In genomic region chr2:116319001-116319400, GRCh38 we compare ENCODE assay signal across 1 cellular context.
TF ChIP-seq lines count a peak whose summit lies in the region.

No MANE protein-coding gene starts in this region.

TF ChIP-seq in GM23338, 12 proteins besides CTCF, POLR2A, EP300 and RAD21 (continued from another document):
- TF ChIP-seq ZNF462 (CRISPR knock-in tag; IDR thresholded peaks at IDR 0.05) (no peak), STAT1 (IDR thresholded peaks at IDR 0.05; ENCODE audit: unreplicated experiment) (no peak), ZNF331 (CRISPR knock-in tag; IDR thresholded peaks at IDR 0.05; ENCODE audit: low read depth) (no peak), REST (IDR thresholded peaks at IDR 0.05; ENCODE audit: unreplicated experiment) (no peak), EZH2phosphoT487 (IDR thresholded peaks at IDR 0.05; ENCODE audit: unreplicated experiment) (no peak), JUNB (IDR thresholded peaks at IDR 0.05; ENCODE audit: unreplicated experiment) (no peak), ETS1 (IDR thresholded peaks at IDR 0.05) (no peak), EZH2 (IDR thresholded peaks at IDR 0.05; ENCODE audit: low read depth, unreplicated experiment) (no peak), POLR2AphosphoS5 (IDR thresholded peaks at IDR 0.05; ENCODE audit: low read depth) (no peak), CREB1 (CRISPR knock-in tag; IDR thresholded peaks at IDR 0.05; ENCODE audit: low read depth) (no peak)
